In the genomic region with DNA sequence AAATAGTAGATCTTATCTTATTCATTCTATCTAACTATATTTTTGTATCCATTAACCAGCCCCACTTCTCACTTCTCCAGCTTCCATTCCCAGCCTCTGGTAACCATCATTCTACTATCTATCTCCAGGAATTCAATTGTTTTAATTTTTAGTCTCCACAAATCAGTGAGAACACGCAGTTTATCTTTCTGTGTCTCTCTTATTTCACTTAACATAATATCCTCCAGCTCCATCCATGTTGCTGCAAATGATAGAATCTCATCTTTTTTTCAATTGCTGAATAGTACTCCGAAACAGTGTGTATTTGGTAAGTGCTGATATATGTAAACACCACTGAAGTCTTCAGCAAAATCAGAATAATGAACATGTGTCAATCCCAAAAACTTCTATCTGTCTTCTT, we compare ENCODE assay signal across 1 cellular context.
TF ChIP-seq lines count a peak whose summit lies in the region.

No MANE protein-coding gene starts in this region.

TF ChIP-seq in SK-N-SH treated with all-trans-retinoic acid at 6 μM for 48 hours, 23 proteins besides CTCF, POLR2A, EP300 and RAD21 (continued from another document):
- TF ChIP-seq, protein P1, sequence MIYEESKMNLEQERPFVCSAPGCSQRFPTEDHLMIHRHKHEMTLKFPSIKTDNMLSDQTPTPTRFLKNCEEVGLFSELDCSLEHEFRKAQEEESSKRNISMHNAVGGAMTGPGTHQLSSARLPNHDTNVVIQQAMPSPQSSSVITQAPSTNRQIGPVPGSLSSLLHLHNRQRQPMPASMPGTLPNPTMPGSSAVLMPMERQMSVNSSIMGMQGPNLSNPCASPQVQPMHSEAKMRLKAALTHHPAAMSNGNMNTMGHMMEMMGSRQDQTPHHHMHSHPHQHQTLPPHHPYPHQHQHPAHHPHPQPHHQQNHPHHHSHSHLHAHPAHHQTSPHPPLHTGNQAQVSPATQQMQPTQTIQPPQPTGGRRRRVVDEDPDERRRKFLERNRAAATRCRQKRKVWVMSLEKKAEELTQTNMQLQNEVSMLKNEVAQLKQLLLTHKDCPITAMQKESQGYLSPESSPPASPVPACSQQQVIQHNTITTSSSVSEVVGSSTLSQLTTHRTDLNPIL (CRISPR knock-in tag; IDR thresholded peaks at IDR 0.05; ENCODE audit: low read depth), result no peak
- TF ChIP-seq SNAI2 (CRISPR knock-in tag; IDR thresholded peaks at IDR 0.05), result no peak
- TF ChIP-seq, protein P2, sequence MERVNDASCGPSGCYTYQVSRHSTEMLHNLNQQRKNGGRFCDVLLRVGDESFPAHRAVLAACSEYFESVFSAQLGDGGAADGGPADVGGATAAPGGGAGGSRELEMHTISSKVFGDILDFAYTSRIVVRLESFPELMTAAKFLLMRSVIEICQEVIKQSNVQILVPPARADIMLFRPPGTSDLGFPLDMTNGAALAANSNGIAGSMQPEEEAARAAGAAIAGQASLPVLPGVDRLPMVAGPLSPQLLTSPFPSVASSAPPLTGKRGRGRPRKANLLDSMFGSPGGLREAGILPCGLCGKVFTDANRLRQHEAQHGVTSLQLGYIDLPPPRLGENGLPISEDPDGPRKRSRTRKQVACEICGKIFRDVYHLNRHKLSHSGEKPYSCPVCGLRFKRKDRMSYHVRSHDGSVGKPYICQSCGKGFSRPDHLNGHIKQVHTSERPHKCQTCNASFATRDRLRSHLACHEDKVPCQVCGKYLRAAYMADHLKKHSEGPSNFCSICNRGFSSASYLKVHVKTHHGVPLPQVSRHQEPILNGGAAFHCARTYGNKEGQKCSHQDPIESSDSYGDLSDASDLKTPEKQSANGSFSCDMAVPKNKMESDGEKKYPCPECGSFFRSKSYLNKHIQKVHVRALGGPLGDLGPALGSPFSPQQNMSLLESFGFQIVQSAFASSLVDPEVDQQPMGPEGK (CRISPR knock-in tag; IDR thresholded peaks at IDR 0.05; ENCODE audit: borderline replicate concordance), result no peak
- no peak for TF ChIP-seq PPARA (CRISPR knock-in tag; IDR thresholded peaks at IDR 0.05; ENCODE audit: borderline replicate concordance)
